Comparison of ENCODE assay signal across 38 cellular contexts in the genomic region with DNA sequence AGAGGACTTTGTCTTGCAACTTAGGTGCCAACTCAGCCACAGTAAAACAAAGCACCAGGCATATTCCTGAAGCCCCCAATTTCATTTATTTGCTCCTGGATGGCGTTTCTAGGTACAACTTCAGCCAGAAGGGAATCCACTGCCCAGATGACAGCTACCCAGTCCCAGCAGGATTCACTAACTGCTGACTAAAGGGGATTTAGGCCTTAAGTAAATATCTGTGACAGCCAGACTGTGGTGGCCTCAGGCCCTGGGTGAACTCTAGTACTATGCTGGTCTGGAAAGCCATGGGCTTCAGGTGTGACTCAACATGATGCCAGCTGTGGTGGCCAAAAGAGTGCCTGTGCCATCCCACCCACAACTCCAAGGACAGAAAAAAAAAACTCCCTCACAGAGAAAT.
"Had no signal": no experiment of that assay in that cellular context is flagged by ENCODE, and none has a peak within 500 bp of the region (broad histone marks: within the 10 kb centered on the region; RNA-seq: fewer than 3 reads in every experiment).

No MANE protein-coding gene starts in this region.

- H3K4me1 Mint-ChIP-seq: activated B cell treated with CpG ODN at 0.5 μM for 24 hours; activated CD4-positive, alpha-beta T cell treated with anti-CD3 and anti-CD28 coated beads, Interleukin-2, amount 10 ng/mL, durations not matched to agents 24 days and 14 days; activated naive CD4-positive, alpha-beta T cell treated with anti-CD3 and anti-CD28 coated beads, Interleukin-2, amount 10 ng/mL, durations not matched to agents 7 days and 5 days; activated naive CD4-positive, alpha-beta T cell treated with anti-CD3 and anti-CD28 coated beads, Interleukin-2, amount 50 U/mL, for 24 hours; activated naive CD8-positive, alpha-beta T cell treated with anti-CD3 and anti-CD28 coated beads, Interleukin-2, amount 10 ng/mL, durations not matched to agents 7 days and 5 days; activated naive CD8-positive, alpha-beta T cell treated with anti-CD3 and anti-CD28 coated beads, Interleukin-2, amount 50 U/mL, for 24 hours; activated T-helper 17 cell treated with anti-CD3 and anti-CD28 coated beads, Interleukin-2, amount 50 U/mL, for 72 hours; brain; central memory CD8-positive, alpha-beta T cell had no signal

- H3K9me3 Mint-ChIP-seq: activated CD4-positive, alpha-beta T cell treated with anti-CD3 and anti-CD28 coated beads, Interleukin-2, amount 10 ng/mL, durations not matched to agents 24 days and 14 days had no signal

- ATAC-seq: activated CD8-positive, alpha-beta T cell treated with anti-CD3 and anti-CD28 coated beads for 36 hours; activated naive CD8-positive, alpha-beta T cell treated with anti-CD3 and anti-CD28 coated beads, Interleukin-2, amount 50 U/mL, for 24 hours; activated T-cell treated with anti-CD3 and anti-CD28 coated beads, Interleukin-2, amount 50 U/mL, for 4 hours; activated T-cell treated with anti-CD3 and anti-CD28 coated beads, Interleukin-2, amount 50 U/mL, for 72 hours; activated T-helper 17 cell treated with anti-CD3 and anti-CD28 coated beads, Interleukin-2, amount 50 U/mL, for 72 hours had no signal

- H3K36me3 Mint-ChIP-seq: activated CD4-positive, alpha-beta memory T cell treated with anti-CD3 and anti-CD28 coated beads for 36 hours; activated naive CD4-positive, alpha-beta T cell treated with anti-CD3 and anti-CD28 coated beads, Interleukin-2, amount 10 ng/mL, durations not matched to agents 7 days and 5 days; activated naive CD4-positive, alpha-beta T cell treated with anti-CD3 and anti-CD28 coated beads, Interleukin-2, amount 50 U/mL, for 24 hours; activated naive CD8-positive, alpha-beta T cell; activated naive CD8-positive, alpha-beta T cell treated with anti-CD3 and anti-CD28 coated beads, Interleukin-2, amount 10 ng/mL, durations not matched to agents 7 days and 5 days; brain had no signal

- DNase-seq: activated B cell treated with CpG ODN at 0.5 μM for 24 hours; activated CD4-positive, alpha-beta memory T cell treated with anti-CD3 and anti-CD28 coated beads for 36 hours; activated CD4-positive, alpha-beta T cell treated with anti-CD3 and anti-CD28 coated beads for 4 hours; activated CD4-positive, alpha-beta T cell treated with anti-CD3 and anti-CD28 coated beads, Interleukin-2, amount 10 ng/mL, durations not matched to agents 24 days and 14 days; activated CD4-positive, alpha-beta T cell treated with anti-CD3 and anti-CD28 coated beads, Interleukin-2, amount 50 U/mL, for 1 hour; activated CD4-positive, alpha-beta T cell treated with anti-CD3 and anti-CD28 coated beads, Interleukin-2, amount 50 U/mL, for 4 hours; activated CD4-positive, CD25-positive, alpha-beta regulatory T cell treated with anti-CD3 and anti-CD28 coated beads, Interleukin-2, amount 50 U/mL, for 72 hours; activated CD8-positive, alpha-beta memory T cell treated with anti-CD3 and anti-CD28 coated beads, Interleukin-2, amount 50 U/mL, for 4 hours; activated CD8-positive, alpha-beta T cell treated with anti-CD3 and anti-CD28 coated beads for 36 hours; activated effector memory CD4-positive, alpha-beta T cell treated with anti-CD3 and anti-CD28 coated beads, Interleukin-2, amount 50 U/mL, for 16 hours; activated gamma-delta T cell treated with Interleukin-2 at 50 U/mL for 16 hours; activated naive CD4-positive, alpha-beta T cell treated with anti-CD3 and anti-CD28 coated beads, Interleukin-2, amount 10 ng/mL, durations not matched to agents 7 days and 5 days; activated naive CD4-positive, alpha-beta T cell treated with Interleukin-2 at 50 U/mL for 16 hours; activated naive CD8-positive, alpha-beta T cell treated with anti-CD3 and anti-CD28 coated beads, Interleukin-2, amount 10 ng/mL, durations not matched to agents 7 days and 5 days; activated naive CD8-positive, alpha-beta T cell treated with anti-CD3 and anti-CD28 coated beads, Interleukin-2, amount 50 U/mL, for 24 hours; activated T-cell treated with anti-CD3 and anti-CD28 coated beads for 4 hours; activated T-cell treated with anti-CD3 and anti-CD28 coated beads, Interleukin-2, amount 50 U/mL, for 1 hour; activated T-cell treated with anti-CD3 and anti-CD28 coated beads, Interleukin-2, amount 50 U/mL, for 4 hours; activated T-cell treated with anti-CD3 and anti-CD28 coated beads, Interleukin-2, amount 50 U/mL, for 72 hours; amygdala; anterior cingulate cortex; caudate nucleus; cerebellar nuclear complex; colonic mucosa; T-helper 2 cell; T-helper 9 cell had no signal

- H3K27ac ChIP-seq: ascending aorta, cardiac muscle cell, colonic mucosa, VCaP had no signal

- H3K36me3 ChIP-seq: ascending aorta, cardiac muscle cell, colonic mucosa had no signal

- H3K27ac Mint-ChIP-seq: activated B cell treated with CpG ODN at 0.5 μM for 24 hours; activated CD4-positive, alpha-beta memory T cell treated with anti-CD3 and anti-CD28 coated beads for 36 hours; activated CD4-positive, alpha-beta T cell treated with anti-CD3 and anti-CD28 coated beads, Interleukin-2, amount 10 ng/mL, durations not matched to agents 24 days and 14 days; activated CD8-positive, alpha-beta T cell treated with anti-CD3 and anti-CD28 coated beads for 36 hours; activated naive CD4-positive, alpha-beta T cell treated with anti-CD3 and anti-CD28 coated beads, Interleukin-2, amount 10 ng/mL, durations not matched to agents 7 days and 5 days; activated naive CD4-positive, alpha-beta T cell treated with anti-CD3 and anti-CD28 coated beads, Interleukin-2, amount 50 U/mL, for 24 hours; activated naive CD8-positive, alpha-beta T cell; activated naive CD8-positive, alpha-beta T cell treated with anti-CD3 and anti-CD28 coated beads, Interleukin-2, amount 10 ng/mL, durations not matched to agents 7 days and 5 days; activated naive CD8-positive, alpha-beta T cell treated with anti-CD3 and anti-CD28 coated beads, Interleukin-2, amount 50 U/mL, for 24 hours; activated T-cell treated with anti-CD3 and anti-CD28 coated beads, Interleukin-2, amount 50 U/mL, for 72 hours; activated T-helper 1 cell treated with anti-CD3 and anti-CD28 coated beads, Interleukin-12 subunit alpha, Interleukin-12 subunit beta, Interleukin-2, Interleukin-4 antibody, amounts not matched to agents 30 ng/mL and 10 ng/mL and 1 ng/mL, durations not matched to agents 14 hours and 24 hours and 36 hours; activated T-helper 17 cell treated with anti-CD3 and anti-CD28 coated beads, Interleukin-2, amount 50 U/mL, for 72 hours; brain; T-helper 2 cell treated with Interferon-gamma antibody and Interleukin-4, amounts not matched to agents 5 μg/mL and 100 μg/mL, for 36 hours had no signal

- H3K4me1 ChIP-seq: ascending aorta, colonic mucosa had no signal

- H3K4me3 ChIP-seq: ascending aorta, cardiac muscle cell, colonic mucosa had no signal

- H3K4me3 Mint-ChIP-seq: activated B cell treated with CpG ODN at 0.5 μM for 24 hours; activated CD4-positive, alpha-beta memory T cell treated with anti-CD3 and anti-CD28 coated beads for 36 hours; activated CD4-positive, alpha-beta T cell treated with anti-CD3 and anti-CD28 coated beads, Interleukin-2, amount 10 ng/mL, durations not matched to agents 24 days and 14 days; activated CD8-positive, alpha-beta T cell treated with anti-CD3 and anti-CD28 coated beads for 36 hours; activated naive CD4-positive, alpha-beta T cell treated with anti-CD3 and anti-CD28 coated beads, Interleukin-2, amount 10 ng/mL, durations not matched to agents 7 days and 5 days; activated naive CD4-positive, alpha-beta T cell treated with anti-CD3 and anti-CD28 coated beads, Interleukin-2, amount 50 U/mL, for 24 hours; activated naive CD8-positive, alpha-beta T cell; activated naive CD8-positive, alpha-beta T cell treated with anti-CD3 and anti-CD28 coated beads, Interleukin-2, amount 10 ng/mL, durations not matched to agents 7 days and 5 days; activated naive CD8-positive, alpha-beta T cell treated with anti-CD3 and anti-CD28 coated beads, Interleukin-2, amount 50 U/mL, for 24 hours; activated T-cell treated with anti-CD3 and anti-CD28 coated beads, Interleukin-2, amount 50 U/mL, for 4 hours; activated T-cell treated with anti-CD3 and anti-CD28 coated beads, Interleukin-2, amount 50 U/mL, for 72 hours; activated T-helper 1 cell treated with anti-CD3 and anti-CD28 coated beads, Interleukin-12 subunit alpha, Interleukin-12 subunit beta, Interleukin-2, Interleukin-4 antibody, amounts not matched to agents 30 ng/mL and 10 ng/mL and 1 ng/mL, durations not matched to agents 14 hours and 24 hours and 36 hours; activated T-helper 17 cell treated with anti-CD3 and anti-CD28 coated beads, Interleukin-2, amount 50 U/mL, for 72 hours; brain; central memory CD8-positive, alpha-beta T cell; T-helper 2 cell treated with Interferon-gamma antibody and Interleukin-4, amounts not matched to agents 5 μg/mL and 100 μg/mL, for 36 hours had no signal

- H3K9me3 ChIP-seq: ascending aorta, colonic mucosa had no signal

- FAIRE-seq: bronchial epithelial cell, TTC549 had no signal

- H3K27me3 Mint-ChIP-seq: activated B cell treated with CpG ODN at 0.5 μM for 24 hours; activated CD4-positive, alpha-beta memory T cell treated with anti-CD3 and anti-CD28 coated beads for 36 hours; activated CD4-positive, alpha-beta T cell treated with anti-CD3 and anti-CD28 coated beads, Interleukin-2, amount 10 ng/mL, durations not matched to agents 24 days and 14 days; activated CD8-positive, alpha-beta T cell treated with anti-CD3 and anti-CD28 coated beads for 36 hours; activated naive CD4-positive, alpha-beta T cell treated with anti-CD3 and anti-CD28 coated beads, Interleukin-2, amount 10 ng/mL, durations not matched to agents 7 days and 5 days; activated naive CD4-positive, alpha-beta T cell treated with anti-CD3 and anti-CD28 coated beads, Interleukin-2, amount 50 U/mL, for 24 hours; activated naive CD8-positive, alpha-beta T cell; activated naive CD8-positive, alpha-beta T cell treated with anti-CD3 and anti-CD28 coated beads, Interleukin-2, amount 10 ng/mL, durations not matched to agents 7 days and 5 days; activated naive CD8-positive, alpha-beta T cell treated with anti-CD3 and anti-CD28 coated beads, Interleukin-2, amount 50 U/mL, for 24 hours; activated T-helper 17 cell treated with anti-CD3 and anti-CD28 coated beads, Interleukin-2, amount 50 U/mL, for 72 hours; central memory CD8-positive, alpha-beta T cell had no signal

- H3K27me3 ChIP-seq: ascending aorta, cardiac muscle cell, colonic mucosa had no signal
